ENCODE assay signal across 8 cellular contexts in genomic region chr7:80134536-80135305, GRCh38. TPM values are rescaled to one million over a fixed set of nuclear protein-coding genes. Genes with fewer than 3 reads are reported as not detected.
A peak's percentile ranks its signal among the peaks of the same experiment; 100 is the strongest.
DNase-seq lines count a peak whose midpoint lies in the region; ATAC-seq and TF ChIP-seq lines count a peak whose summit lies in the region.

GNAI1 (plus strand) TSS chr7:80134831; CDS start chr7:80135161, 330 bp downstream.

- H3K9me3 ChIP-seq in muscle layer of colon (ENCODE audit: low read length) (no peaks in the 10 kb centered on the region), thoracic aorta (no peaks in the 10 kb centered on the region)

- no peak for TF ChIP-seq CTCF in fibroblast of mammary gland (conservative IDR thresholded peaks at IDR 0.05; ENCODE audit: control insufficient read depth, insufficient read depth, low read depth, low read length)
- peak; percentile 8 for TF ChIP-seq CTCF in thoracic aorta (IDR thresholded peaks at IDR 0.05)

- H3K27me3 ChIP-seq in muscle layer of colon (ENCODE audit: control insufficient read depth in 1 of 2, insufficient read depth in 2 of 2, low read length in 2 of 2): no peaks in the 10 kb centered on the region
- H3K27me3 ChIP-seq in thoracic aorta (replicated peaks; ENCODE audit: insufficient read depth): no peaks in the 10 kb centered on the region

- ATAC-seq in thoracic aorta (ENCODE audit: insufficient number of reproducible peaks, low FRiP score, low read depth) (peak; percentile 82), GM18870 (IDR thresholded peaks at IDR 0.05; ENCODE audit: unreplicated experiment) (no peak)

- peaks cover 32% of the 10 kb centered on the region for H3K4me1 ChIP-seq in muscle layer of colon (ENCODE audit: insufficient read depth, low read length)
- H3K4me1 ChIP-seq in thoracic aorta (ENCODE audit: control insufficient read depth in 1 of 2, low read depth in 2 of 2): peaks cover 8 to 27% of the 10 kb centered on the region in 2 donors

- POLR2A ChIA-PET in HEK293T (lab: Yijun Ruan, JAX): interaction anchor here (0.7 to 1.3 kb wide), 4 partner anchors 11 to 143 kb away, joined by 3 to 4 read pairs (median 4); no protein-coding TSS in a partner anchor

- no peaks in the 10 kb centered on the region for H3K36me3 ChIP-seq in muscle layer of colon (ENCODE audit: insufficient read depth, low read length)
- H3K36me3 ChIP-seq in thoracic aorta: no peaks in the 10 kb centered on the region

- H3K27ac ChIP-seq in muscle layer of colon (ENCODE audit: low read depth, low read length): peak within 1 kb of the TSS; percentile 96
- H3K27ac ChIP-seq in thoracic aorta: peak within 1 kb of the TSS; percentile 88

- DNase-seq in DMS53 treated with DMSO at 0.1 percent for 48 hours (lab: John Stamatoyannopoulos, UW; ENCODE audit: unreplicated experiment) (peak; percentile 73), HEK293T (ENCODE audit: extremely low spot score) (peak; percentile 63), NCI-H226 (peak; percentile 93), fibroblast of mammary gland (ENCODE audit: low read depth) (peak; percentile 70), thoracic aorta (ENCODE audit: low spot score) (no peak)
- DNase-seq in activated T-cell treated with anti-CD3 and anti-CD28 coated beads, Interleukin-2, amount 50 U/mL, for 1 hour: peak; percentile 41

- CTCF ChIA-PET in HEK293T (lab: Yijun Ruan, JAX): interaction anchor here (0.6 to 1.1 kb wide), 5 partner anchors 9 to 1785 kb away, joined by 3 to 4 read pairs (median 3); no protein-coding TSS in a partner anchor

- peak within 1 kb of the TSS; percentile 94 for H3K4me3 ChIP-seq in fibroblast of mammary gland (ENCODE audit: control insufficient read depth, low read depth, low read length)
- peak within 1 kb of the TSS; percentile 90 to 94 for H3K4me3 ChIP-seq in muscle layer of colon (ENCODE audit: low read depth in 1 of 2, low read length in 2 of 2)
- peak within 1 kb of the TSS; percentile 98 for H3K4me3 ChIP-seq in thoracic aorta

- H3K9ac ChIP-seq in muscle layer of colon (ENCODE audit: low read length): peak within 1 kb of the TSS; percentile 94

TF ChIP-seq in HEK293T, 16 proteins besides CTCF, POLR2A, EP300 and RAD21:
- TF ChIP-seq LEF1 (IDR thresholded peaks at IDR 0.05; ENCODE audit: borderline replicate concordance) (no peak), SUZ12 (IDR thresholded peaks at IDR 0.05) (no peak), FOXA1 (IDR thresholded peaks at IDR 0.05) (no peak), FOXM1 (IDR thresholded peaks at IDR 0.05; ENCODE audit: borderline replicate concordance) (peak; percentile 64), NFRKB (IDR thresholded peaks at IDR 0.05) (no peak), ELF4 (IDR thresholded peaks at IDR 0.05) (no peak), HDGF (IDR thresholded peaks at IDR 0.05; ENCODE audit: borderline replicate concordance) (no peak)

RNA-seq across cellular contexts. Expression of gene GNAI1, which starts in this region (rescaled TPM):
- total RNA-seq in thoracic aorta: 10 to 100 TPM; 11.1 to 30.9 TPM
